Comparison of ENCODE assay signal across 9 cellular contexts in the genomic region with DNA sequence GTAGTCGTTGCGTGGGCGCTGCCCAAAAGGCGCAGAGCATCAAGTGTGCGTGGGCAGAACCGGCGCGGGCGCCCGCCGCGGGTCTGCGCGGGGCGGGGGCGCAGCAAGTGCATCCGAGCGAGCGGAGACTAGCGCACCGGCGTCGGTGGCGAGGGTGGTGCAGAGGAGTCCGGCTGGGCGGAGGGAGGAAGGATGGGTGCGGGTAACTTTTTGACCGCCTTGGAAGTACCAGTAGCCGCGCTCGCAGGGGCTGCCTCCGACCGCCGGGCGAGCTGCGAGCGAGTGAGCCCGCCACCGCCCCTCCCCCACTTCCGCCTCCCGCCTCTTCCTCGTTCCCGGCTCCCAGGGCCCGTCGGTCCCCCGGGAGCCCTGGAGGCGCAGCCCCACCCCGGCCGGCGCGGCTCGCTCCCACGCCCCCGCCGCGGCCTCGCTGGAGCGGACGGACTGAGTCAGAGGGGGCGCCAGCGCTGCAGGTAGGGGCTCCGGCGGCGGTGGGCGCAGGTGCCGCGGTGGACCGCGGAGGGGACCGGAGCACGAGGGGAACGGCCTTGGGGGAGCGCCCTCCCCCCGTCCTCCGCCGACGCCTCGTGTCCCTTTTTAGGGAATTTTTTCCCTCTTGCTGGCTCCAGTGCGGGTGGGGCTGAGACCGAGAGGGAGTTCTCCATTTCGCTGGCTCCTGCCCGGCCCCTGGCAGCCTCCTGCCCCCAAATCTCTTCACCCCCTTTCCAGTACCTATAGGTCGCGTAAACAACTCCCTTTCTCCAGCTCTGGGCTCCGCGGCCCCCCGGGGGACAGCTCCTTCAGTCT. TPM values are rescaled to one million over a fixed set of nuclear protein-coding genes. Genes with fewer than 3 reads are reported as not detected.
DNase-seq lines count a peak whose midpoint lies in the region; ATAC-seq and TF ChIP-seq lines count a peak whose summit lies in the region.
"Had no signal": no experiment of that assay in that cellular context is flagged by ENCODE, and none has a peak within 500 bp of the region (broad histone marks: within the 10 kb centered on the region; RNA-seq: fewer than 3 reads in every experiment).

No MANE protein-coding gene starts in this region.

- H3K4me1 ChIP-seq in foreskin keratinocyte (no peaks in the 10 kb centered on the region), thymus (ENCODE audit: control insufficient read depth, insufficient read depth, low read length) (peaks cover 4% of the 10 kb centered on the region)

- under 1% methylated on average over 87 of the region's 87 CpGs for whole genome bisulfite sequencing in thymus

- peaks cover 17% of the 10 kb centered on the region for H3K36me3 Mint-ChIP-seq in nephron (ENCODE audit: low read depth)

- H3K4me1 Mint-ChIP-seq in nephron = no peaks in the 10 kb centered on the region

- H3K27ac Mint-ChIP-seq in nephron = no peak overlapping the region

- peak overlapping the region; percentile 77 for H3K4me3 ChIP-seq in thymus (ENCODE audit: low read length)

- peaks cover 66% of the 10 kb centered on the region for H3K27me3 Mint-ChIP-seq in nephron (ENCODE audit: low read depth)

- H3K36me3 ChIP-seq in thymus (ENCODE audit: control insufficient read depth, insufficient read depth) = no peaks in the 10 kb centered on the region

- H3K27ac ChIP-seq in foreskin keratinocyte (peak overlapping the region; percentile 74), thymus (ENCODE audit: low read depth) (peak overlapping the region; percentile 82)
- H3K27ac ChIP-seq: C4-2B had no signal

- H3K4me3 Mint-ChIP-seq in nephron = peak overlapping the region; percentile 82 to 85 (median 84)

- TF ChIP-seq CTCF in foreskin keratinocyte (conservative IDR thresholded peaks at IDR 0.05) (no peak), nephron (IDR thresholded peaks at IDR 0.05; ENCODE audit: unreplicated experiment in 3 of 3) (no peak)

- peak; percentile 53 for ATAC-seq in foreskin keratinocyte

- H3K27me3 ChIP-seq in foreskin keratinocyte (no peaks in the 10 kb centered on the region), thymus (ENCODE audit: control insufficient read depth, insufficient read depth) (peaks cover 11% of the 10 kb centered on the region)

- DNase-seq in NCI-H2029 (lab: John Stamatoyannopoulos, UW) (peak; percentile 30), NCI-H2029 treated with DMSO at 0.1 percent for 48 hours (lab: John Stamatoyannopoulos, UW) (no peak), OCI-M1 (lab: John Stamatoyannopoulos, UW) (peak; percentile 60), activated gamma-delta T cell (lab: John Stamatoyannopoulos, UW) (peak; percentile 34), foreskin keratinocyte (peak in 1 of 2 donors; percentile 20), NCI-H1048 (lab: John Stamatoyannopoulos, UW) (no peak)

- H3K9me3 ChIP-seq in thymus (ENCODE audit: control insufficient read depth) = no peaks in the 10 kb centered on the region

- peaks cover 10% of the 10 kb centered on the region for H3K9me3 Mint-ChIP-seq in nephron

RNA-seq across cellular contexts. Expression of gene DBNDD2, which starts 1.6 kb away (rescaled TPM):
- 42.7 and 47.4 TPM in 2 replicates for total RNA-seq in foreskin keratinocyte
- 60.6 and 68.0 TPM in 2 replicates for polyA plus RNA-seq in foreskin keratinocyte
- polyA plus RNA-seq in thymus = 54.2 TPM

RNA-seq across cellular contexts. Expression of gene PIGT, which starts 9.5 kb away (rescaled TPM):
- total RNA-seq in foreskin keratinocyte = 53.9 and 60.4 TPM in 2 replicates
- polyA plus RNA-seq in foreskin keratinocyte (59.7 and 67.2 TPM in 2 replicates), thymus (52.6 TPM)

RNA-seq across cellular contexts. Expression of gene TP53TG5, which starts 28.3 kb away (rescaled TPM):
- not detected in 2 replicates for total RNA-seq in foreskin keratinocyte
- polyA plus RNA-seq in foreskin keratinocyte (not detected in 2 replicates), thymus (0.27 TPM)

RNA-seq across cellular contexts. Expression of gene SYS1, which starts 43.5 kb away (rescaled TPM):
- 18.0 and 18.7 TPM in 2 replicates for total RNA-seq in foreskin keratinocyte
- polyA plus RNA-seq in foreskin keratinocyte (19.8 and 20.3 TPM in 2 replicates), thymus (19.7 TPM)

RNA-seq across cellular contexts. Expression of gene SDC4, which starts 58.2 kb away (rescaled TPM):
- total RNA-seq in foreskin keratinocyte = 169 and 187 TPM in 2 replicates
- 136 and 143 TPM in 2 replicates for polyA plus RNA-seq in foreskin keratinocyte
- polyA plus RNA-seq in thymus = 18.9 TPM

Comparison
In these comparisons a context has a peak if more than half of its experiments do, and no peak if none do; other contexts are left out.
1. DNase-seq: peak in NCI-H2029 (single experiment), OCI-M1 (single experiment) and activated gamma-delta T cell (single experiment); none in NCI-H2029 treated with DMSO at 0.1 percent for 48 hours (single experiment) and NCI-H1048 (single experiment).